Comparison of ENCODE assay signal across 1 cellular context in the genomic region with DNA sequence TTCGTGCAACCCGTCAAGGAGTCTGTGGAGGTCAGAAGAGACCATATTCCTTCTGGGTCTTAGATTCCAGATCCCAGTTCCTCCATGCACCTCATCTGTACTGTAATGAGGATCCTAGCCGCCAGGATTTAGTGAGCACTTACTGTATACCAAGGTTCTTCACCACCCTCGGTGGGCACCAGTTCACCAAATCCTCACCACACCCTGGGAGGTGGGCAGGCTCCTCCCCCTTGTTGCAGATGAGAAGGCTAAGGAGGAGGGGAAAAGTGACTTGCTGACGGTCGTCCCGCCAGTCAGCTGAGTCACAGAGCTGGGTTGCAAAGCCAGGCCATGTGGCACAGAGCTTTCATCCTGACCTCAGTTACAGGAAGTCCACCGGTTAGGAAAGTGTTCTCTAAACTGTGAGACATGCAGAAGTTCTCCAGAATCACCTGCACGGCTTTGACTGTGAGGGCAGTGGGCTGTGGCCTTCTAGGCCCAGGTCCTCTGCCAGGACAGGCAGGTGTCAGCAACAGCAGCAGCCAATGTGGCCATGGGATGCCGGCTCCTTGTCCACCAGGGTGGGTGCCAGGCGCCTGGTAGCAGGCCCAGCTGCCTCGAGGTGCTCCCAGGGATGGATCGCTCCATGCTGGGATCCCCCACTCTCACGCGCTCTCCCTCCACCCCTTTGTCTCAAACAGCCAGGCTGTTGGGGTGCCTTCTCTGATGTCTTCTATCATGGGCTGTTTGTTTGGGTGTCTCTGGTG.
TF ChIP-seq lines count a peak whose summit lies in the region.

No MANE protein-coding gene starts in this region.

TF ChIP-seq in HepG2, 621 proteins besides CTCF, POLR2A, EP300 and RAD21 (continued from another document and continues in another):
- TF ChIP-seq, protein P1, sequence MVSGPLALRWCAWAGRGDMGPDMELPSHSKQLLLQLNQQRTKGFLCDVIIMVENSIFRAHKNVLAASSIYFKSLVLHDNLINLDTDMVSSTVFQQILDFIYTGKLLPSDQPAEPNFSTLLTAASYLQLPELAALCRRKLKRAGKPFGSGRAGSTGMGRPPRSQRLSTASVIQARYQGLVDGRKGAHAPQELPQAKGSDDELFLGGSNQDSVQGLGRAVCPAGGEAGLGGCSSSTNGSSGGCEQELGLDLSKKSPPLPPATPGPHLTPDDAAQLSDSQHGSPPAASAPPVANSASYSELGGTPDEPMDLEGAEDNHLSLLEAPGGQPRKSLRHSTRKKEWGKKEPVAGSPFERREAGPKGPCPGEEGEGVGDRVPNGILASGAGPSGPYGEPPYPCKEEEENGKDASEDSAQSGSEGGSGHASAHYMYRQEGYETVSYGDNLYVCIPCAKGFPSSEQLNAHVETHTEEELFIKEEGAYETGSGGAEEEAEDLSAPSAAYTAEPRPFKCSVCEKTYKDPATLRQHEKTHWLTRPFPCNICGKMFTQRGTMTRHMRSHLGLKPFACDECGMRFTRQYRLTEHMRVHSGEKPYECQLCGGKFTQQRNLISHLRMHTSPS (CRISPR knock-in tag; IDR thresholded peaks at IDR 0.05; ENCODE audit: low read depth): peak; percentile 47; the same call in 1 of the 2 replicates
- TF ChIP-seq TEAD2 (CRISPR knock-in tag; IDR thresholded peaks at IDR 0.05): no peak
- no peak for TF ChIP-seq ZNF432 (CRISPR knock-in tag; IDR thresholded peaks at IDR 0.05; ENCODE audit: borderline replicate concordance)
- TF ChIP-seq HOXD1 (CRISPR knock-in tag; IDR thresholded peaks at IDR 0.05): no peak
- TF ChIP-seq NCOR1 (IDR thresholded peaks at IDR 0.05; ENCODE audit: borderline replicate concordance, low read length): no peak
- TF ChIP-seq, protein P2, sequence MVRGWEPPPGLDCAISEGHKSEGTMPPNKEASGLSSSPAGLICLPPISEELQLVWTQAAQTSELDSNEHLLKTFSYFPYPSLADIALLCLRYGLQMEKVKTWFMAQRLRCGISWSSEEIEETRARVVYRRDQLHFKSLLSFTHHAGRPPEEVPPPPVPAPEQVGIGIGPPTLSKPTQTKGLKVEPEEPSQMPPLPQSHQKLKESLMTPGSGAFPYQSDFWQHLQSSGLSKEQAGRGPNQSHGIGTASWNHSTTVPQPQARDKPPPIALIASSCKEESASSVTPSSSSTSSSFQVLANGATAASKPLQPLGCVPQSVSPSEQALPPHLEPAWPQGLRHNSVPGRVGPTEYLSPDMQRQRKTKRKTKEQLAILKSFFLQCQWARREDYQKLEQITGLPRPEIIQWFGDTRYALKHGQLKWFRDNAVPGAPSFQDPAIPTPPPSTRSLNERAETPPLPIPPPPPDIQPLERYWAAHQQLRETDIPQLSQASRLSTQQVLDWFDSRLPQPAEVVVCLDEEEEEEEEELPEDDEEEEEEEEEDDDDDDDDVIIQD (CRISPR knock-in tag; IDR thresholded peaks at IDR 0.05; ENCODE audit: low read depth): no peak
- TF ChIP-seq TOPORS (CRISPR knock-in tag; IDR thresholded peaks at IDR 0.05): no peak
- no peak for TF ChIP-seq KLF16 (CRISPR knock-in tag; IDR thresholded peaks at IDR 0.05)
- TF ChIP-seq NONO (IDR thresholded peaks at IDR 0.05): no peak
- TF ChIP-seq NONO (CRISPR knock-in tag; conservative IDR thresholded peaks at IDR 0.05): no peak
- TF ChIP-seq, protein P3, sequence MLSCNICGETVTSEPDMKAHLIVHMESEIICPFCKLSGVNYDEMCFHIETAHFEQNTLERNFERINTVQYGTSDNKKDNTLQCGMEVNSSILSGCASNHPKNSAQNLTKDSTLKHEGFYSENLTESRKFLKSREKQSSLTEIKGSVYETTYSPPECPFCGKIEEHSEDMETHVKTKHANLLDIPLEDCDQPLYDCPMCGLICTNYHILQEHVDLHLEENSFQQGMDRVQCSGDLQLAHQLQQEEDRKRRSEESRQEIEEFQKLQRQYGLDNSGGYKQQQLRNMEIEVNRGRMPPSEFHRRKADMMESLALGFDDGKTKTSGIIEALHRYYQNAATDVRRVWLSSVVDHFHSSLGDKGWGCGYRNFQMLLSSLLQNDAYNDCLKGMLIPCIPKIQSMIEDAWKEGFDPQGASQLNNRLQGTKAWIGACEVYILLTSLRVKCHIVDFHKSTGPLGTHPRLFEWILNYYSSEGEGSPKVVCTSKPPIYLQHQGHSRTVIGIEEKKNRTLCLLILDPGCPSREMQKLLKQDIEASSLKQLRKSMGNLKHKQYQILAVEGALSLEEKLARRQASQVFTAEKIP (CRISPR knock-in tag; IDR thresholded peaks at IDR 0.05; ENCODE audit: borderline replicate concordance): no peak
- TF ChIP-seq PRPF4 (IDR thresholded peaks at IDR 0.05; ENCODE audit: low read depth, low read length, poor library complexity, severe bottlenecking): no peak
- peak; percentile 70 for TF ChIP-seq FOSL2 (CRISPR knock-in tag; IDR thresholded peaks at IDR 0.05)
- TF ChIP-seq ZNF737 (CRISPR knock-in tag; IDR thresholded peaks at IDR 0.05; ENCODE audit: borderline replicate concordance): no peak
- no peak for TF ChIP-seq PAX8 (CRISPR knock-in tag; IDR thresholded peaks at IDR 0.05; ENCODE audit: borderline replicate concordance)
- TF ChIP-seq, protein P4, sequence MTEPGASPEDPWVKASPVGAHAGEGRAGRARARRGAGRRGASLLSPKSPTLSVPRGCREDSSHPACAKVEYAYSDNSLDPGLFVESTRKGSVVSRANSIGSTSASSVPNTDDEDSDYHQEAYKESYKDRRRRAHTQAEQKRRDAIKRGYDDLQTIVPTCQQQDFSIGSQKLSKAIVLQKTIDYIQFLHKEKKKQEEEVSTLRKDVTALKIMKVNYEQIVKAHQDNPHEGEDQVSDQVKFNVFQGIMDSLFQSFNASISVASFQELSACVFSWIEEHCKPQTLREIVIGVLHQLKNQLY (CRISPR knock-in tag; IDR thresholded peaks at IDR 0.05): no peak
- TF ChIP-seq SIX4 (CRISPR knock-in tag; IDR thresholded peaks at IDR 0.05): no peak
- TF ChIP-seq JUNB (CRISPR knock-in tag; IDR thresholded peaks at IDR 0.05; ENCODE audit: borderline replicate concordance): no peak
- TF ChIP-seq, protein P5, sequence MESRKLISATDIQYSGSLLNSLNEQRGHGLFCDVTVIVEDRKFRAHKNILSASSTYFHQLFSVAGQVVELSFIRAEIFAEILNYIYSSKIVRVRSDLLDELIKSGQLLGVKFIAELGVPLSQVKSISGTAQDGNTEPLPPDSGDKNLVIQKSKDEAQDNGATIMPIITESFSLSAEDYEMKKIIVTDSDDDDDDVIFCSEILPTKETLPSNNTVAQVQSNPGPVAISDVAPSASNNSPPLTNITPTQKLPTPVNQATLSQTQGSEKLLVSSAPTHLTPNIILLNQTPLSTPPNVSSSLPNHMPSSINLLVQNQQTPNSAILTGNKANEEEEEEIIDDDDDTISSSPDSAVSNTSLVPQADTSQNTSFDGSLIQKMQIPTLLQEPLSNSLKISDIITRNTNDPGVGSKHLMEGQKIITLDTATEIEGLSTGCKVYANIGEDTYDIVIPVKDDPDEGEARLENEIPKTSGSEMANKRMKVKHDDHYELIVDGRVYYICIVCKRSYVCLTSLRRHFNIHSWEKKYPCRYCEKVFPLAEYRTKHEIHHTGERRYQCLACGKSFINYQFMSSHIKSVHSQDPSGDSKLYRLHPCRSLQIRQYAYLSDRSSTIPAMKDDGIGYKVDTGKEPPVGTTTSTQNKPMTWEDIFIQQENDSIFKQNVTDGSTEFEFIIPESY (CRISPR knock-in tag; IDR thresholded peaks at IDR 0.05): peak; percentile 95
- TF ChIP-seq MXI1 (IDR thresholded peaks at IDR 0.05; ENCODE audit: borderline replicate concordance, low read depth, low read length): peak; percentile 64; the same call in 1 of the 3 replicates
- TF ChIP-seq, protein P6, sequence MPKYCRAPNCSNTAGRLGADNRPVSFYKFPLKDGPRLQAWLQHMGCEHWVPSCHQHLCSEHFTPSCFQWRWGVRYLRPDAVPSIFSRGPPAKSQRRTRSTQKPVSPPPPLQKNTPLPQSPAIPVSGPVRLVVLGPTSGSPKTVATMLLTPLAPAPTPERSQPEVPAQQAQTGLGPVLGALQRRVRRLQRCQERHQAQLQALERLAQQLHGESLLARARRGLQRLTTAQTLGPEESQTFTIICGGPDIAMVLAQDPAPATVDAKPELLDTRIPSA (CRISPR knock-in tag; IDR thresholded peaks at IDR 0.05; ENCODE audit: borderline replicate concordance): no peak
- TF ChIP-seq MXD4 (CRISPR knock-in tag; IDR thresholded peaks at IDR 0.05): no peak
- TF ChIP-seq ZNF720 (CRISPR knock-in tag; IDR thresholded peaks at IDR 0.05): no peak
- no peak for TF ChIP-seq HNRNPUL1 (IDR thresholded peaks at IDR 0.05; ENCODE audit: low read depth, low read length)
- no peak for TF ChIP-seq HNF4A (CRISPR knock-in tag; IDR thresholded peaks at IDR 0.05)
- TF ChIP-seq IKZF4 (CRISPR knock-in tag; IDR thresholded peaks at IDR 0.05; ENCODE audit: borderline replicate concordance, low read depth, not compliant biosample characterization): no peak
- peak; percentile 45; the same call in 1 of the 2 replicates for TF ChIP-seq RARA (CRISPR knock-in tag; IDR thresholded peaks at IDR 0.05)
- TF ChIP-seq RCOR2 (CRISPR knock-in tag; IDR thresholded peaks at IDR 0.05): no peak
- TF ChIP-seq NFE2L2 (IDR thresholded peaks at IDR 0.05; ENCODE audit: low read length): no peak
- TF ChIP-seq STAG1 (CRISPR knock-in tag; IDR thresholded peaks at IDR 0.05): no peak
- no peak for TF ChIP-seq GPN1 (CRISPR knock-in tag; IDR thresholded peaks at IDR 0.05; ENCODE audit: borderline replicate concordance)
- no peak for TF ChIP-seq CHD4 (IDR thresholded peaks at IDR 0.05; ENCODE audit: borderline replicate concordance, low read length)
- TF ChIP-seq, protein P7, sequence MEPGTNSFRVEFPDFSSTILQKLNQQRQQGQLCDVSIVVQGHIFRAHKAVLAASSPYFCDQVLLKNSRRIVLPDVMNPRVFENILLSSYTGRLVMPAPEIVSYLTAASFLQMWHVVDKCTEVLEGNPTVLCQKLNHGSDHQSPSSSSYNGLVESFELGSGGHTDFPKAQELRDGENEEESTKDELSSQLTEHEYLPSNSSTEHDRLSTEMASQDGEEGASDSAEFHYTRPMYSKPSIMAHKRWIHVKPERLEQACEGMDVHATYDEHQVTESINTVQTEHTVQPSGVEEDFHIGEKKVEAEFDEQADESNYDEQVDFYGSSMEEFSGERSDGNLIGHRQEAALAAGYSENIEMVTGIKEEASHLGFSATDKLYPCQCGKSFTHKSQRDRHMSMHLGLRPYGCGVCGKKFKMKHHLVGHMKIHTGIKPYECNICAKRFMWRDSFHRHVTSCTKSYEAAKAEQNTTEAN (CRISPR knock-in tag; conservative IDR thresholded peaks at IDR 0.05): no peak
- no peak for TF ChIP-seq SNAI1 (CRISPR knock-in tag; IDR thresholded peaks at IDR 0.05; ENCODE audit: borderline replicate concordance)
- TF ChIP-seq, protein P8, sequence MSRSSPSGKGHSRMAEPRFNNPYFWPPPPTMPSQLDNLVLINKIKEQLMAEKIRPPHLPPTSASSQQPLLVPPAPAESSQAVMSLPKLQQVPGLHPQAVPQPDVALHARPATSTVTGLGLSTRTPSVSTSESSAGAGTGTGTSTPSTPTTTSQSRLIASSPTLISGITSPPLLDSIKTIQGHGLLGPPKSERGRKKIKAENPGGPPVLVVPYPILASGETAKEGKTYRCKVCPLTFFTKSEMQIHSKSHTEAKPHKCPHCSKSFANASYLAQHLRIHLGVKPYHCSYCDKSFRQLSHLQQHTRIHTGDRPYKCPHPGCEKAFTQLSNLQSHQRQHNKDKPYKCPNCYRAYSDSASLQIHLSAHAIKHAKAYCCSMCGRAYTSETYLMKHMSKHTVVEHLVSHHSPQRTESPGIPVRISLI (CRISPR knock-in tag; IDR thresholded peaks at IDR 0.05; ENCODE audit: borderline replicate concordance): no peak
- TF ChIP-seq ZNF83 (CRISPR knock-in tag; IDR thresholded peaks at IDR 0.05; ENCODE audit: borderline replicate concordance): no peak
- TF ChIP-seq HMGA1 (CRISPR knock-in tag; conservative IDR thresholded peaks at IDR 0.05): no peak
- TF ChIP-seq, protein P9, sequence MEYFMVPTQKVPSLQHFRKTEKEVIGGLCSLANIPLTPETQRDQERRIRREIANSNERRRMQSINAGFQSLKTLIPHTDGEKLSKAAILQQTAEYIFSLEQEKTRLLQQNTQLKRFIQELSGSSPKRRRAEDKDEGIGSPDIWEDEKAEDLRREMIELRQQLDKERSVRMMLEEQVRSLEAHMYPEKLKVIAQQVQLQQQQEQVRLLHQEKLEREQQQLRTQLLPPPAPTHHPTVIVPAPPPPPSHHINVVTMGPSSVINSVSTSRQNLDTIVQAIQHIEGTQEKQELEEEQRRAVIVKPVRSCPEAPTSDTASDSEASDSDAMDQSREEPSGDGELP (IDR thresholded peaks at IDR 0.05; ENCODE audit: borderline replicate concordance, low read depth): peak; percentile 75; the same call in 1 of the 2 replicates
- TF ChIP-seq, protein P10, sequence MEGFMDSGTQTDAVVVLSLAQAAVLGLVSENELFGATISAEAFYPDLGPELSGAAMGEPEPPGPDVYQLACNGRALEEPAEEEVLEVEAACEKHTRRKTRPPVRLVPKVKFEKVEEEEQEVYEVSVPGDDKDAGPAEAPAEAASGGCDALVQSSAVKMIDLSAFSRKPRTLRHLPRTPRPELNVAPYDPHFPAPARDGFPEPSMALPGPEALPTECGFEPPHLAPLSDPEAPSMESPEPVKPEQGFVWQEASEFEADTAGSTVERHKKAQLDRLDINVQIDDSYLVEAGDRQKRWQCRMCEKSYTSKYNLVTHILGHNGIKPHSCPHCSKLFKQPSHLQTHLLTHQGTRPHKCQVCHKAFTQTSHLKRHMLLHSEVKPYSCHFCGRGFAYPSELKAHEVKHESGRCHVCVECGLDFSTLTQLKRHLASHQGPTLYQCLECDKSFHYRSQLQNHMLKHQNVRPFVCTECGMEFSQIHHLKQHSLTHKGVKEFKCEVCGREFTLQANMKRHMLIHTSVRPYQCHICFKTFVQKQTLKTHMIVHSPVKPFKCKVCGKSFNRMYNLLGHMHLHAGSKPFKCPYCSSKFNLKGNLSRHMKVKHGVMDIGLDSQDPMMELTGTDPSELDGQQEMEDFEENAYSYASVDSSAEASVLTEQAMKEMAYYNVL (CRISPR knock-in tag; IDR thresholded peaks at IDR 0.05; ENCODE audit: borderline replicate concordance): no peak
- TF ChIP-seq ZNF879 (CRISPR knock-in tag; IDR thresholded peaks at IDR 0.05): no peak
- no peak for TF ChIP-seq PPARG (CRISPR knock-in tag; conservative IDR thresholded peaks at IDR 0.05)
- no peak for TF ChIP-seq KDM5B (CRISPR knock-in tag; IDR thresholded peaks at IDR 0.05; ENCODE audit: borderline replicate concordance)
- no peak for TF ChIP-seq ZNF614 (CRISPR knock-in tag; IDR thresholded peaks at IDR 0.05; ENCODE audit: borderline replicate concordance)
- TF ChIP-seq SMAD9 (CRISPR knock-in tag; IDR thresholded peaks at IDR 0.05): no peak
- peak; percentile 67 for TF ChIP-seq SAP130 (CRISPR knock-in tag; IDR thresholded peaks at IDR 0.05; ENCODE audit: low read depth)
